In genomic region chr12:56932146-56932545, GRCh38 we compare ENCODE assay signal across 23 cellular contexts. TPM values are rescaled to one million over a fixed set of nuclear protein-coding genes. Genes with fewer than 3 reads are reported as not detected.
A peak's percentile ranks its signal among the peaks of the same experiment; 100 is the strongest.
DNase-seq lines count a peak whose midpoint lies in the region; ATAC-seq and TF ChIP-seq lines count a peak whose summit lies in the region.
"Had no signal": no experiment of that assay in that cellular context is flagged by ENCODE, and none has a peak within 500 bp of the region (broad histone marks: within the 10 kb centered on the region; RNA-seq: fewer than 3 reads in every experiment).

No MANE protein-coding gene starts in this region.

- H3K4ac ChIP-seq in neuronal stem cell (ENCODE audit: low read length): no peak overlapping the region

- H4K8ac ChIP-seq in neuronal stem cell (ENCODE audit: low read depth, low read length): no peak overlapping the region

- H2BK15ac ChIP-seq in neuronal stem cell (ENCODE audit: low read length): no peak overlapping the region

- peaks cover 52% of the 10 kb centered on the region for H3K4me1 Mint-ChIP-seq in CD14-positive monocyte

- no peaks in the 10 kb centered on the region for H3K79me1 ChIP-seq in neuronal stem cell (ENCODE audit: low read depth, low read length)

- no peak for TF ChIP-seq EP300 in esophagus muscularis mucosa (IDR thresholded peaks at IDR 0.05)

- no peak overlapping the region for H2BK12ac ChIP-seq in neuronal stem cell (ENCODE audit: low read length)

- H3K4me3 Mint-ChIP-seq in CD14-positive monocyte: no peak overlapping the region
- H3K4me3 Mint-ChIP-seq: activated CD8-positive, alpha-beta T cell treated with anti-CD3 and anti-CD28 coated beads for 36 hours; HFFc6 had no signal

- intact Hi-C loops in CD14-positive monocyte (cut with micrococcal nuclease): loop anchor here in 1 of 2 donors (5.0 kb wide), 1 partner anchor 530 kb away; no protein-coding TSS in a partner anchor
- intact Hi-C loops in esophagus muscularis mucosa (cut with DNase I): no loop called here

- no peak for TF ChIP-seq CTCF in CD14-positive monocyte (IDR thresholded peaks at IDR 0.05)
- no peak for TF ChIP-seq CTCF in esophagus muscularis mucosa (IDR thresholded peaks at IDR 0.05)
- TF ChIP-seq CTCF in GM10266 (IDR thresholded peaks at IDR 0.05; ENCODE audit: control insufficient read depth, insufficient read depth, low read depth, missing control alignments): no peak

- TF ChIP-seq POLR2A in esophagus muscularis mucosa (IDR thresholded peaks at IDR 0.05; ENCODE audit: low read depth): no peak

- H3K23ac ChIP-seq in neuronal stem cell (ENCODE audit: low read depth, low read length, poor library complexity): no peak overlapping the region

- no peak overlapping the region for H2BK120ac ChIP-seq in neuronal stem cell (ENCODE audit: low read depth, low read length)

- H3K27ac Mint-ChIP-seq in CD14-positive monocyte: peak overlapping the region; percentile 80 to 93 (median 89)
- H3K27ac Mint-ChIP-seq: activated CD8-positive, alpha-beta T cell treated with anti-CD3 and anti-CD28 coated beads for 36 hours; HFFc6 had no signal

- no peak overlapping the region for H3K14ac ChIP-seq in neuronal stem cell (ENCODE audit: low read length)

- no peaks in the 10 kb centered on the region for H3K36me3 ChIP-seq in esophagus muscularis mucosa
- H3K36me3 ChIP-seq in neuronal stem cell (replicated peaks in 1 of 2; ENCODE audit: control insufficient read depth in 2 of 2, insufficient read depth in 2 of 2, low read length in 2 of 2): no peaks in the 10 kb centered on the region
- H3K36me3 ChIP-seq: gastrocnemius medialis, neutrophil had no signal

- DNase-seq in CD14-positive monocyte (ENCODE audit: low spot score) (no peak), OCI-M1 (lab: John Stamatoyannopoulos, UW) (peak; percentile 52), esophagus muscularis mucosa (ENCODE audit: extremely low spot score) (peak; percentile 31), neuronal stem cell (ENCODE audit: low spot score) (no peak), CD1c-positive myeloid dendritic cell (ENCODE audit: extremely low spot score) (no peak), GM10266 (ENCODE audit: extremely low spot score) (no peak), OCI-M2 (lab: John Stamatoyannopoulos, UW; ENCODE audit: unreplicated experiment) (no peak)
- DNase-seq: activated CD4-positive, alpha-beta T cell treated with anti-CD3 and anti-CD28 coated beads for 1 hour; activated CD8-positive, alpha-beta T cell treated with anti-CD3 and anti-CD28 coated beads for 36 hours; activated gamma-delta T cell treated with Interleukin-2 at 50 U/mL for 16 hours; effector CD8-positive, alpha-beta T cell; HFFc6; NCI-H1436 treated with DMSO at 0.1 percent for 48 hours; NCI-H510A; psoas muscle; SHP77 treated with DMSO at 0.1 percent for 48 hours; stimulated activated CD4-positive, alpha-beta T cell treated with anti-CD3 and anti-CD28 coated beads, Interleukin-1b, Interleukin-23, amount 100 ng/mL, for 48 hours had no signal

- no peak for ATAC-seq in GM21381 (IDR thresholded peaks at IDR 0.05; ENCODE audit: unreplicated experiment)
- ATAC-seq: body of pancreas, gastrocnemius medialis had no signal

- no peak overlapping the region for H4K91ac ChIP-seq in neuronal stem cell (ENCODE audit: low read depth, low read length, poor library complexity)

- H3K27ac ChIP-seq in esophagus muscularis mucosa (replicated peaks in 1 of 4): no peak overlapping the region
- no peak overlapping the region for H3K27ac ChIP-seq in neuronal stem cell (replicated peaks; ENCODE audit: low read length)
- H3K27ac ChIP-seq: gastrocnemius medialis, neutrophil, psoas muscle had no signal

- no peak overlapping the region for H2BK5ac ChIP-seq in neuronal stem cell (ENCODE audit: low read length)

- no peak overlapping the region for H3K9ac ChIP-seq in neuronal stem cell (ENCODE audit: low read depth, low read length, poor library complexity)

- H3K36me3 Mint-ChIP-seq in CD14-positive monocyte: no peaks in the 10 kb centered on the region

- H3K4me3 ChIP-seq in esophagus muscularis mucosa (no peak overlapping the region), neuronal stem cell (ENCODE audit: low read length in 2 of 2) (no peak overlapping the region)
- H3K4me3 ChIP-seq: body of pancreas, gastrocnemius medialis, psoas muscle had no signal

- H2AK5ac ChIP-seq in neuronal stem cell (ENCODE audit: low read depth, low read length): no peak overlapping the region

- H3K9me3 ChIP-seq in esophagus muscularis mucosa (no peaks in the 10 kb centered on the region), neuronal stem cell (replicated peaks in 1 of 2; ENCODE audit: control insufficient read depth in 2 of 2, insufficient read depth in 1 of 2, low read depth in 1 of 2, low read length in 2 of 2) (no peaks in the 10 kb centered on the region)
- H3K9me3 ChIP-seq: body of pancreas, gastrocnemius medialis, neutrophil, psoas muscle had no signal

- peaks cover 0 to 6% (median 2%) of the 10 kb centered on the region in 3 donors for H3K27me3 Mint-ChIP-seq in CD14-positive monocyte (ENCODE audit: low read depth in 3 of 3)

- WGBS in esophagus muscularis mucosa: 71% methylated on average over 5 of the region's 5 CpGs
- WGBS in neuronal stem cell (ENCODE audit: extremely low coverage in 2 of 2, insufficient read length in 2 of 2, insufficient replicate concordance in 1 of 2), 2 donors: no CpG with 5 or more reads among the region's 5 CpGs

- no peaks in the 10 kb centered on the region for H3K27me3 ChIP-seq in esophagus muscularis mucosa
- H3K27me3 ChIP-seq in neuronal stem cell (ENCODE audit: control insufficient read depth in 3 of 3, insufficient read depth in 3 of 3, low read depth in 1 of 3, low read length in 3 of 3): peaks cover 0 to 18% (median 0%) of the 10 kb centered on the region in 3 experiments
- H3K27me3 ChIP-seq: body of pancreas, gastrocnemius medialis, neutrophil had no signal

- peaks cover 0 to 4% (median 0%) of the 10 kb centered on the region in 4 donors for H3K4me1 ChIP-seq in esophagus muscularis mucosa
- H3K4me1 ChIP-seq in neuronal stem cell (ENCODE audit: control insufficient read depth in 2 of 2, insufficient read depth in 1 of 2, low read depth in 1 of 2, low read length in 2 of 2): peaks cover 2 to 8% of the 10 kb centered on the region in 2 donors
- H3K4me1 ChIP-seq: body of pancreas, gastrocnemius medialis, psoas muscle had no signal

- H3K18ac ChIP-seq in neuronal stem cell (ENCODE audit: low read length): no peak overlapping the region

- H3K9me3 Mint-ChIP-seq in CD14-positive monocyte: no peaks in the 10 kb centered on the region
- H3K9me3 Mint-ChIP-seq: activated CD8-positive, alpha-beta T cell treated with anti-CD3 and anti-CD28 coated beads for 36 hours; HFFc6 had no signal

- H3K4me2 ChIP-seq in neuronal stem cell (ENCODE audit: insufficient read depth, low read length, poor library complexity, severe bottlenecking): no peak overlapping the region

- H2AFZ ChIP-seq in neuronal stem cell (ENCODE audit: low read length): peak overlapping the region; percentile 86

RNA-seq across cellular contexts. Expression of gene SDR9C7, which starts 2.1 kb away (rescaled TPM):
- polyA plus RNA-seq in CD14-positive monocyte: not detected
- total RNA-seq in esophagus muscularis mucosa: under 1 TPM in 2 of 4 donors, not detected in 2; 0.40 to 0.42 TPM
- polyA plus RNA-seq in neuronal stem cell (2013, experiment 1 of 2): 0.31 TPM
- 0.48 TPM for polyA plus RNA-seq in neuronal stem cell (2013, experiment 2 of 2)
- total RNA-seq: activated CD8-positive, alpha-beta T cell treated with anti-CD3 and anti-CD28 coated beads for 36 hours; body of pancreas; HFFc6; subcutaneous adipose tissue; T-helper 1 cell treated with Interleukin-12 subunit alpha and Interleukin-12 subunit beta and Interleukin-4 antibody, amounts not matched to agents 30 ng/mL and 1 ng/mL, for 36 hours had no signal

RNA-seq across cellular contexts. Expression of gene RDH16, which starts 25.3 kb away (rescaled TPM):
- not detected for polyA plus RNA-seq in CD14-positive monocyte
- under 1 TPM in 3 of 4 donors, not detected in 1; 0.17 to 0.69 (median 0.42) TPM for total RNA-seq in esophagus muscularis mucosa
- polyA plus RNA-seq in neuronal stem cell (2013, experiment 1 of 2): 0.78 TPM
- 0.76 TPM for polyA plus RNA-seq in neuronal stem cell (2013, experiment 2 of 2)
- total RNA-seq: HFFc6 had no signal

Comparison
In these comparisons a context has a peak if more than half of its experiments do, and no peak if none do; other contexts are left out.
1. DNase-seq: peak in OCI-M1 (single experiment) and esophagus muscularis mucosa (single experiment); none in CD14-positive monocyte (single experiment), neuronal stem cell (single experiment), CD1c-positive myeloid dendritic cell (single experiment), GM10266 (single experiment) and OCI-M2 (single experiment).